In the genomic region with DNA sequence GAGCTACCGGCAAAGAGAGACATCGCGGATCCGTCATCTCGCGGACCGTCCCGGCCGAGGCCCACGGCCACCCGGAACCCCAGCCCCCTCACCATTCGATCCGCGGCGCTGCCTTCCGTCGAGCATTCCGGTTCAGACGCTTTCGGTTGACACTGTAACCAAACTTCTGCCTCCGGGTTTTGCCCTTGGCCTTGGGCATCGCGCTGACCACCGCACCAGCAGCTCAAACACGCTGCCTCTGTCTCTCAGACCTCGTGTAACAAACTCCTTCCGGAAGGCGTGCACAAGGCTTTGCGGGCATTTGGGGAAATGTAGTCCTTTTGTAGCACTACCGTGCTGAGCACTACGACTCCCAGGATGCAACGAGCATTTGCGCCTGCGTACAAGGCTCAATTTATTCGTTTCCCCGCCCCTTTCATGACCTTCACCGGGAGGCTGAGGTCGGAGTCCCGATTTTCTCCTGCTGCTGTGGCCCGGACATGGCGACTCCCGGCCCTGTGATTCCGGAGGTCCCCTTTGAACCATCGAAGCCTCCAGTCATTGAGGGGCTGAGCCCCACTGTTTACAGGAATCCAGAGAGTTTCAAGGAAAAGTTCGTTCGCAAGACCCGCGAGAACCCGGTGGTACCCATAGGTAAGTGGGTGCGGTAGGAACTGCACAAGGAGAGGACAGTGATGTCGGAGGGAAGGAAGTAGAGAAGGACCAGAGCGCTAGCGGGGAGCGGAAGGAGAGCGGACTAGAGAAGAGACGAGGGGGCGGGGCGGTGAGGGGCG, we compare ENCODE assay signal across 1 cellular context.
TF ChIP-seq lines count a peak whose summit lies in the region.

A gene with protein sequence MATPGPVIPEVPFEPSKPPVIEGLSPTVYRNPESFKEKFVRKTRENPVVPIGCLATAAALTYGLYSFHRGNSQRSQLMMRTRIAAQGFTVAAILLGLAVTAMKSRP (plus strand): TSS at position 411 of the 773 bp plus-strand sequence. CDS start 69 bp downstream, at position 480.
A gene with protein sequence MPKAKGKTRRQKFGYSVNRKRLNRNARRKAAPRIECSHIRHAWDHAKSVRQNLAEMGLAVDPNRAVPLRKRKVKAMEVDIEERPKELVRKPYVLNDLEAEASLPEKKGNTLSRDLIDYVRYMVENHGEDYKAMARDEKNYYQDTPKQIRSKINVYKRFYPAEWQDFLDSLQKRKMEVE (minus strand): TSS at position 258 of the 773 bp plus-strand sequence. CDS start 59 bp downstream, at position 199.

TF ChIP-seq in GM12878, 131 proteins besides CTCF, POLR2A, EP300 and RAD21 (continued from another document and continues in another):
- TF ChIP-seq ZNF687 (IDR thresholded peaks at IDR 0.05) (peak; percentile 65), GABPA (IDR thresholded peaks at IDR 0.05; ENCODE audit: low read depth) (peak; percentile 96), TAF1 (IDR thresholded peaks at IDR 0.05; ENCODE audit: borderline replicate concordance, low read depth, low read length) (peak; percentile 74; the same call in 1 of the 2 replicates), ZBED1 (IDR thresholded peaks at IDR 0.05; ENCODE audit: borderline replicate concordance) (peak; percentile 63; the same call in 1 of the 2 replicates), ZBTB40 (IDR thresholded peaks at IDR 0.05; ENCODE audit: borderline replicate concordance) (peak; percentile 99), NR2F1 (conservative IDR thresholded peaks at IDR 0.05) (peak; percentile 88; the same call in 1 of the 2 replicates), POLR2AphosphoS5 (IDR thresholded peaks at IDR 0.05; ENCODE audit: low read length) (peak; percentile 70), IRF3 (IDR thresholded peaks at IDR 0.05) (no peak), ASH2L (IDR thresholded peaks at IDR 0.05; ENCODE audit: borderline replicate concordance, low read depth) (no peak), NRF1 (conservative IDR thresholded peaks at IDR 0.05; ENCODE audit: low read depth, low read length) (no peak), RELA (IDR thresholded peaks at IDR 0.05; ENCODE audit: borderline replicate concordance, partially characterized antibody) (peak; percentile 63), RUNX3 (IDR thresholded peaks at IDR 0.05; ENCODE audit: low read length) (peak; percentile 63), PML (IDR thresholded peaks at IDR 0.05; ENCODE audit: low read length) (0 out of 2 replicates have a peak, but pooled peaks have one; percentile 76), ATF7 (IDR thresholded peaks at IDR 0.05; ENCODE audit: low read depth) (peak; percentile 75), NFYA (IDR thresholded peaks at IDR 0.05; ENCODE audit: borderline replicate concordance, low read depth, low read length) (no peak), FOS (IDR thresholded peaks at IDR 0.05; ENCODE audit: borderline replicate concordance, extremely low read depth, insufficient read length) (no peak), SP1 (IDR thresholded peaks at IDR 0.05; ENCODE audit: low read depth, low read length) (peak; percentile 67), SREBF1 (IDR thresholded peaks at IDR 0.05; ENCODE audit: low read length) (peak; percentile 82), STAT1 (conservative IDR thresholded peaks at IDR 0.05) (0 out of 2 replicates have a peak, but pooled peaks have one; percentile 53), SUPT20H (IDR thresholded peaks at IDR 0.05; ENCODE audit: borderline replicate concordance, control insufficient read depth, low read depth, low read length) (no peak), SMC3 (IDR thresholded peaks at IDR 0.05; ENCODE audit: borderline replicate concordance, low read length) (no peak), CBX5 (IDR thresholded peaks at IDR 0.05; ENCODE audit: low read depth) (0 out of 2 replicates have a peak, but pooled peaks have one; percentile 64), HDAC6 (IDR thresholded peaks at IDR 0.05; ENCODE audit: unreplicated experiment) (no peak), SRF (IDR thresholded peaks at IDR 0.05; ENCODE audit: low read depth in 2 of 2, low read length in 2 of 2) (peak; percentile 22 to 84; a peak in 2 of 4 replicates)
- TF ChIP-seq, protein P1, sequence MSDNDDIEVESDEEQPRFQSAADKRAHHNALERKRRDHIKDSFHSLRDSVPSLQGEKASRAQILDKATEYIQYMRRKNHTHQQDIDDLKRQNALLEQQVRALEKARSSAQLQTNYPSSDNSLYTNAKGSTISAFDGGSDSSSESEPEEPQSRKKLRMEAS (IDR thresholded peaks at IDR 0.05; ENCODE audit: low read depth, low read length) = peak; percentile 97
- TF ChIP-seq, protein P2, sequence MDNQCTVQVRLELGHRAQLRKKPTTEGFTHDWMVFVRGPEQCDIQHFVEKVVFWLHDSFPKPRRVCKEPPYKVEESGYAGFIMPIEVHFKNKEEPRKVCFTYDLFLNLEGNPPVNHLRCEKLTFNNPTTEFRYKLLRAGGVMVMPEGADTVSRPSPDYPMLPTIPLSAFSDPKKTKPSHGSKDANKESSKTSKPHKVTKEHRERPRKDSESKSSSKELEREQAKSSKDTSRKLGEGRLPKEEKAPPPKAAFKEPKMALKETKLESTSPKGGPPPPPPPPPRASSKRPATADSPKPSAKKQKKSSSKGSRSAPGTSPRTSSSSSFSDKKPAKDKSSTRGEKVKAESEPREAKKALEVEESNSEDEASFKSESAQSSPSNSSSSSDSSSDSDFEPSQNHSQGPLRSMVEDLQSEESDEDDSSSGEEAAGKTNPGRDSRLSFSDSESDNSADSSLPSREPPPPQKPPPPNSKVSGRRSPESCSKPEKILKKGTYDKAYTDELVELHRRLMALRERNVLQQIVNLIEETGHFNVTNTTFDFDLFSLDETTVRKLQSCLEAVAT (IDR thresholded peaks at IDR 0.05) = peak; percentile 87
- TF ChIP-seq, protein P3, sequence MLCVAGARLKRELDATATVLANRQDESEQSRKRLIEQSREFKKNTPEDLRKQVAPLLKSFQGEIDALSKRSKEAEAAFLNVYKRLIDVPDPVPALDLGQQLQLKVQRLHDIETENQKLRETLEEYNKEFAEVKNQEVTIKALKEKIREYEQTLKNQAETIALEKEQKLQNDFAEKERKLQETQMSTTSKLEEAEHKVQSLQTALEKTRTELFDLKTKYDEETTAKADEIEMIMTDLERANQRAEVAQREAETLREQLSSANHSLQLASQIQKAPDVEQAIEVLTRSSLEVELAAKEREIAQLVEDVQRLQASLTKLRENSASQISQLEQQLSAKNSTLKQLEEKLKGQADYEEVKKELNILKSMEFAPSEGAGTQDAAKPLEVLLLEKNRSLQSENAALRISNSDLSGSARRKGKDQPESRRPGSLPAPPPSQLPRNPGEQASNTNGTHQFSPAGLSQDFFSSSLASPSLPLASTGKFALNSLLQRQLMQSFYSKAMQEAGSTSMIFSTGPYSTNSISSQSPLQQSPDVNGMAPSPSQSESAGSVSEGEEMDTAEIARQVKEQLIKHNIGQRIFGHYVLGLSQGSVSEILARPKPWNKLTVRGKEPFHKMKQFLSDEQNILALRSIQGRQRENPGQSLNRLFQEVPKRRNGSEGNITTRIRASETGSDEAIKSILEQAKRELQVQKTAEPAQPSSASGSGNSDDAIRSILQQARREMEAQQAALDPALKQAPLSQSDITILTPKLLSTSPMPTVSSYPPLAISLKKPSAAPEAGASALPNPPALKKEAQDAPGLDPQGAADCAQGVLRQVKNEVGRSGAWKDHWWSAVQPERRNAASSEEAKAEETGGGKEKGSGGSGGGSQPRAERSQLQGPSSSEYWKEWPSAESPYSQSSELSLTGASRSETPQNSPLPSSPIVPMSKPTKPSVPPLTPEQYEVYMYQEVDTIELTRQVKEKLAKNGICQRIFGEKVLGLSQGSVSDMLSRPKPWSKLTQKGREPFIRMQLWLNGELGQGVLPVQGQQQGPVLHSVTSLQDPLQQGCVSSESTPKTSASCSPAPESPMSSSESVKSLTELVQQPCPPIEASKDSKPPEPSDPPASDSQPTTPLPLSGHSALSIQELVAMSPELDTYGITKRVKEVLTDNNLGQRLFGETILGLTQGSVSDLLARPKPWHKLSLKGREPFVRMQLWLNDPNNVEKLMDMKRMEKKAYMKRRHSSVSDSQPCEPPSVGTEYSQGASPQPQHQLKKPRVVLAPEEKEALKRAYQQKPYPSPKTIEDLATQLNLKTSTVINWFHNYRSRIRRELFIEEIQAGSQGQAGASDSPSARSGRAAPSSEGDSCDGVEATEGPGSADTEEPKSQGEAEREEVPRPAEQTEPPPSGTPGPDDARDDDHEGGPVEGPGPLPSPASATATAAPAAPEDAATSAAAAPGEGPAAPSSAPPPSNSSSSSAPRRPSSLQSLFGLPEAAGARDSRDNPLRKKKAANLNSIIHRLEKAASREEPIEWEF (IDR thresholded peaks at IDR 0.05; ENCODE audit: insufficient replicate concordance, low read depth, low read length) = no peak
- TF ChIP-seq, protein P4, sequence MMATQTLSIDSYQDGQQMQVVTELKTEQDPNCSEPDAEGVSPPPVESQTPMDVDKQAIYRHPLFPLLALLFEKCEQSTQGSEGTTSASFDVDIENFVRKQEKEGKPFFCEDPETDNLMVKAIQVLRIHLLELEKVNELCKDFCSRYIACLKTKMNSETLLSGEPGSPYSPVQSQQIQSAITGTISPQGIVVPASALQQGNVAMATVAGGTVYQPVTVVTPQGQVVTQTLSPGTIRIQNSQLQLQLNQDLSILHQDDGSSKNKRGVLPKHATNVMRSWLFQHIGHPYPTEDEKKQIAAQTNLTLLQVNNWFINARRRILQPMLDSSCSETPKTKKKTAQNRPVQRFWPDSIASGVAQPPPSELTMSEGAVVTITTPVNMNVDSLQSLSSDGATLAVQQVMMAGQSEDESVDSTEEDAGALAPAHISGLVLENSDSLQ (IDR thresholded peaks at IDR 0.05) = peak; percentile 56
- TF ChIP-seq, protein P5, sequence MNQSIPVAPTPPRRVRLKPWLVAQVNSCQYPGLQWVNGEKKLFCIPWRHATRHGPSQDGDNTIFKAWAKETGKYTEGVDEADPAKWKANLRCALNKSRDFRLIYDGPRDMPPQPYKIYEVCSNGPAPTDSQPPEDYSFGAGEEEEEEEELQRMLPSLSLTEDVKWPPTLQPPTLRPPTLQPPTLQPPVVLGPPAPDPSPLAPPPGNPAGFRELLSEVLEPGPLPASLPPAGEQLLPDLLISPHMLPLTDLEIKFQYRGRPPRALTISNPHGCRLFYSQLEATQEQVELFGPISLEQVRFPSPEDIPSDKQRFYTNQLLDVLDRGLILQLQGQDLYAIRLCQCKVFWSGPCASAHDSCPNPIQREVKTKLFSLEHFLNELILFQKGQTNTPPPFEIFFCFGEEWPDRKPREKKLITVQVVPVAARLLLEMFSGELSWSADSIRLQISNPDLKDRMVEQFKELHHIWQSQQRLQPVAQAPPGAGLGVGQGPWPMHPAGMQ (IDR thresholded peaks at IDR 0.05; ENCODE audit: borderline replicate concordance) = peak; percentile 88
